In the genomic region with DNA sequence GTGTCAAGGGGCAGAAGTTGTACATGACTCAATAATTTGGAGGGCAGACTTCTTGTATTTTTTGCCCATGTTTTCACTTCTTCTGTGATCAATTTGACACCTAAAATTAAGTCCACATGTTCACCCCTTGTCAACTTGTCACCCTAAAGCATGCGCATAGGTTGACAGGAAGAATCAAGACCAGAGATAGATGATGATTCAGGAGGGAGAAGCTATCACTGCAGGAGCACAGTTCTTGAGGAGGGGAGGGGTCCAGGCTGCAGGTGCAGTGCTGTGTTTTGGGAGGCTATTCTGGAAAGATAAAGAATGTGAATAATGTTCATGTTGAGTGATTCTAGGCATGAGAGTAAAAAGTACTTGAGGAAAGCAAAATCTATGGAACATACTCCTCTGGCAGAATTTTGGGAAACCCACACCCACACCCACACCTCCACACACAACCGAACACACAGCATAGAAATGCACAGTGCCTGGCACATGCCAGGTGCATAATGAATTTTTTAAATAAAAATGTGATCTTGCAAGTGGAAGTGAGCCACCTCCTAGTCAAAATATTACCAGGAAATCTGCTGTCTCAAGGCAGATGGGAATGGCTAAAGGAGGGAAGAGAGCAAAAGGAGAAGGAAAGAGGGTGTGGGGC, we compare ENCODE assay signal across 24 cellular contexts.
DNase-seq lines count a peak whose midpoint lies in the region; ATAC-seq, FAIRE-seq and TF ChIP-seq lines count a peak whose summit lies in the region.
"Had no signal": no experiment of that assay in that cellular context is flagged by ENCODE, and none has a peak within 500 bp of the region (broad histone marks: within the 10 kb centered on the region; RNA-seq: fewer than 3 reads in every experiment).

No MANE protein-coding gene starts in this region.

- peak overlapping the region; percentile 50 for H3K9ac ChIP-seq in MM.1S (ENCODE audit: low read length)
- H3K9ac ChIP-seq in neural progenitor cell: no peak overlapping the region

- intact Hi-C loops in prostate gland (cut with DNase I): no loop called here
- intact Hi-C loops in activated T-helper 1 cell treated with anti-CD3 and anti-CD28 coated beads, Interleukin-12 subunit alpha, Interleukin-12 subunit beta, Interleukin-2, Interleukin-4 antibody, amounts not matched to agents 30 ng/mL and 10 ng/mL and 1 ng/mL, durations not matched to agents 14 hours and 24 hours and 36 hours (cut with micrococcal nuclease): no loop called here

- H3K4me1 Mint-ChIP-seq in GM23338 (peaks cover 28% of the 10 kb centered on the region), neural progenitor cell (peaks cover 12% of the 10 kb centered on the region)
- H3K4me1 Mint-ChIP-seq in activated T-helper 1 cell treated with anti-CD3 and anti-CD28 coated beads, Interleukin-12 subunit alpha, Interleukin-12 subunit beta, Interleukin-2, Interleukin-4 antibody, amounts not matched to agents 30 ng/mL and 10 ng/mL and 1 ng/mL, durations not matched to agents 14 hours and 24 hours and 36 hours (ENCODE audit: low read depth): no peaks in the 10 kb centered on the region
- H3K4me1 Mint-ChIP-seq: CD4-positive, alpha-beta memory T cell had no signal

- H3F3A ChIP-seq in GM23338 (replicated peaks; ENCODE audit: low read depth) (no peaks in the 10 kb centered on the region), MM.1S (ENCODE audit: insufficient read depth, low read length) (peaks cover 38% of the 10 kb centered on the region), neural progenitor cell (ENCODE audit: low read depth) (peaks cover 17% of the 10 kb centered on the region)

- TF ChIP-seq POLR2A in prostate gland (IDR thresholded peaks at IDR 0.05): no peak

- peak overlapping the region; percentile 93 for H2AFZ ChIP-seq in GM23338
- H2AFZ ChIP-seq in MM.1S (ENCODE audit: low read length): peak overlapping the region; percentile 25; the same call in 1 of the 2 replicates
- no peak overlapping the region for H2AFZ ChIP-seq in neural progenitor cell (replicated peaks)

- no peak for DNase-seq in GM23338 (ENCODE audit: low spot score)
- DNase-seq in MM.1S: peak; percentile 52
- DNase-seq in neural progenitor cell (ENCODE audit: low spot score): no peak
- DNase-seq in putamen (ENCODE audit: low spot score): peak; percentile 6
- DNase-seq in small intestine: no peak
- no peak for DNase-seq in prostate gland (ENCODE audit: low spot score)
- DNase-seq in activated T-helper 1 cell treated with anti-CD3 and anti-CD28 coated beads, Interleukin-12 subunit alpha, Interleukin-12 subunit beta, Interleukin-2, Interleukin-4 antibody, amounts not matched to agents 30 ng/mL and 10 ng/mL and 1 ng/mL, durations not matched to agents 14 hours and 24 hours and 36 hours (ENCODE audit: low spot score): no peak
- DNase-seq: CD4-positive, alpha-beta memory T cell; COR-L47; DMS79 treated with DMSO at 0.1 percent for 48 hours; H7; Karpas-422; MV-4-11; NCI-H1105; NCI-H1436 treated with DMSO at 0.1 percent for 48 hours; NCI-H1930; NCI-H2107; NCI-H524; NCI-H774; NK-92 treated with Interleukin-12 subunit alpha and Interleukin-12 subunit beta, amount 100 ng/mL, for 24 hours; PC-3 had no signal

- WGBS in small intestine, 3 donors: 81 to 90% (median 86%) methylated on average over 2 of the region's 2 CpGs
- 87% methylated on average over 2 of the region's 2 CpGs for WGBS in prostate gland

- H3K36me3 ChIP-seq in GM23338 (ENCODE audit: insufficient read depth): no peaks in the 10 kb centered on the region
- H3K36me3 ChIP-seq in MM.1S (replicated peaks; ENCODE audit: insufficient read depth, low read length): no peaks in the 10 kb centered on the region
- no peaks in the 10 kb centered on the region for H3K36me3 ChIP-seq in neural progenitor cell
- no peaks in the 10 kb centered on the region for H3K36me3 ChIP-seq in small intestine (ENCODE audit: control insufficient read depth in 2 of 2, insufficient read depth in 2 of 2, low read length in 2 of 2)
- H3K36me3 ChIP-seq in prostate gland: no peaks in the 10 kb centered on the region
- H3K36me3 ChIP-seq: SJCRH30 had no signal

- H3K4me1 ChIP-seq in GM23338 (ENCODE audit: insufficient read depth) (0 out of 2 replicates have a peak, but pooled peaks cover 6% of the 10 kb centered on the region), MM.1S (ENCODE audit: low read length) (peaks cover 59% of the 10 kb centered on the region), neural progenitor cell (peaks cover 4% of the 10 kb centered on the region), small intestine (ENCODE audit: control insufficient read depth in 2 of 2, insufficient read depth in 1 of 2, low read depth in 1 of 2, low read length in 1 of 2) (no peaks in the 10 kb centered on the region), prostate gland (replicated peaks) (no peaks in the 10 kb centered on the region)

- H3K79me2 ChIP-seq in GM23338 (replicated peaks; ENCODE audit: insufficient read depth) (no peaks in the 10 kb centered on the region), MM.1S (ENCODE audit: low read length) (no peaks in the 10 kb centered on the region), neural progenitor cell (ENCODE audit: low read depth) (no peaks in the 10 kb centered on the region)

- H3K36me3 Mint-ChIP-seq in GM23338 (ENCODE audit: low read depth): no peaks in the 10 kb centered on the region
- no peaks in the 10 kb centered on the region for H3K36me3 Mint-ChIP-seq in neural progenitor cell
- H3K36me3 Mint-ChIP-seq in activated T-helper 1 cell treated with anti-CD3 and anti-CD28 coated beads, Interleukin-12 subunit alpha, Interleukin-12 subunit beta, Interleukin-2, Interleukin-4 antibody, amounts not matched to agents 30 ng/mL and 10 ng/mL and 1 ng/mL, durations not matched to agents 14 hours and 24 hours and 36 hours (ENCODE audit: low read depth): no peaks in the 10 kb centered on the region
- H3K36me3 Mint-ChIP-seq: CD4-positive, alpha-beta memory T cell had no signal

- H3K27ac ChIP-seq in GM23338 (ENCODE audit: low read depth) (no peak overlapping the region), MM.1S (ENCODE audit: low read length) (peak overlapping the region; percentile 94), neural progenitor cell (no peak overlapping the region), small intestine (ENCODE audit: low read depth in 1 of 2, low read length in 1 of 2) (no peak overlapping the region), prostate gland (no peak overlapping the region)

- H3K4me2 ChIP-seq in GM23338 (no peak overlapping the region), MM.1S (ENCODE audit: low read depth, low read length) (peak overlapping the region; percentile 92), neural progenitor cell (no peak overlapping the region)

- H3K9me3 Mint-ChIP-seq in GM23338 (no peaks in the 10 kb centered on the region), neural progenitor cell (no peaks in the 10 kb centered on the region)
- H3K9me3 Mint-ChIP-seq in activated T-helper 1 cell treated with anti-CD3 and anti-CD28 coated beads, Interleukin-12 subunit alpha, Interleukin-12 subunit beta, Interleukin-2, Interleukin-4 antibody, amounts not matched to agents 30 ng/mL and 10 ng/mL and 1 ng/mL, durations not matched to agents 14 hours and 24 hours and 36 hours: no peaks in the 10 kb centered on the region

- TF ChIP-seq CTCF in GM23338 (conservative IDR thresholded peaks at IDR 0.05; ENCODE audit: low read depth in 2 of 2) (no peak), MM.1S (IDR thresholded peaks at IDR 0.05; ENCODE audit: low read length) (no peak), neural progenitor cell (IDR thresholded peaks at IDR 0.05) (no peak), prostate gland (IDR thresholded peaks at IDR 0.05) (no peak)

- H3K27me3 ChIP-seq in GM23338 (ENCODE audit: insufficient read depth) (no peaks in the 10 kb centered on the region), MM.1S (replicated peaks; ENCODE audit: insufficient read depth, low read length) (no peaks in the 10 kb centered on the region), neural progenitor cell (no peaks in the 10 kb centered on the region), small intestine (ENCODE audit: control insufficient read depth in 2 of 2, insufficient read depth in 2 of 2, low read length in 2 of 2) (no peaks in the 10 kb centered on the region), prostate gland (replicated peaks; ENCODE audit: insufficient read depth) (no peaks in the 10 kb centered on the region)
- H3K27me3 ChIP-seq: SJCRH30 had no signal

- H3K27ac Mint-ChIP-seq in GM23338: peak overlapping the region; percentile 31; the same call in 1 of the 2 replicates
- H3K27ac Mint-ChIP-seq in neural progenitor cell: no peak overlapping the region
- H3K27ac Mint-ChIP-seq in activated T-helper 1 cell treated with anti-CD3 and anti-CD28 coated beads, Interleukin-12 subunit alpha, Interleukin-12 subunit beta, Interleukin-2, Interleukin-4 antibody, amounts not matched to agents 30 ng/mL and 10 ng/mL and 1 ng/mL, durations not matched to agents 14 hours and 24 hours and 36 hours: no peak overlapping the region
- H3K27ac Mint-ChIP-seq: CD4-positive, alpha-beta memory T cell had no signal

- H3K9me2 ChIP-seq in GM23338 (ENCODE audit: insufficient read depth) (peaks cover 5% of the 10 kb centered on the region; the same call in 1 of the 2 replicates), MM.1S (replicated peaks; ENCODE audit: insufficient read depth, low read length) (no peaks in the 10 kb centered on the region)

- H3K4me3 ChIP-seq in GM23338 (no peak overlapping the region), MM.1S (ENCODE audit: low read length) (peak overlapping the region; percentile 9; the same call in 1 of the 2 replicates), neural progenitor cell (no peak overlapping the region), small intestine (ENCODE audit: low read depth in 1 of 2, low read length in 2 of 2) (no peak overlapping the region), prostate gland (no peak overlapping the region)
- H3K4me3 ChIP-seq: SJCRH30 had no signal

- ATAC-seq in GM23338: no peak
- ATAC-seq: PC-3, SK-N-SH treated with all-trans-retinoic acid at 6 μM for 48 hours had no signal

- H3K4me3 Mint-ChIP-seq in GM23338 (no peak overlapping the region), neural progenitor cell (peak overlapping the region; percentile 6)
- no peak overlapping the region for H3K4me3 Mint-ChIP-seq in activated T-helper 1 cell treated with anti-CD3 and anti-CD28 coated beads, Interleukin-12 subunit alpha, Interleukin-12 subunit beta, Interleukin-2, Interleukin-4 antibody, amounts not matched to agents 30 ng/mL and 10 ng/mL and 1 ng/mL, durations not matched to agents 14 hours and 24 hours and 36 hours
- H3K4me3 Mint-ChIP-seq: CD4-positive, alpha-beta memory T cell had no signal

- no peaks in the 10 kb centered on the region for H4K20me1 ChIP-seq in GM23338 (replicated peaks; ENCODE audit: insufficient read depth)
- H4K20me1 ChIP-seq in MM.1S (ENCODE audit: insufficient read depth, low read length): no peaks in the 10 kb centered on the region
- H4K20me1 ChIP-seq in neural progenitor cell (ENCODE audit: low read depth): no peaks in the 10 kb centered on the region

- FAIRE-seq in small intestine (lab: Jason Lieb, UNC): no peak
- FAIRE-seq: GM19239 had no signal

- H3K27me3 Mint-ChIP-seq in GM23338 (ENCODE audit: insufficient read depth, low read depth, poor library complexity) (peaks cover 2% of the 10 kb centered on the region), neural progenitor cell (ENCODE audit: insufficient read depth, low read depth) (no peaks in the 10 kb centered on the region)
- peaks cover 10% of the 10 kb centered on the region for H3K27me3 Mint-ChIP-seq in activated T-helper 1 cell treated with anti-CD3 and anti-CD28 coated beads, Interleukin-12 subunit alpha, Interleukin-12 subunit beta, Interleukin-2, Interleukin-4 antibody, amounts not matched to agents 30 ng/mL and 10 ng/mL and 1 ng/mL, durations not matched to agents 14 hours and 24 hours and 36 hours (ENCODE audit: insufficient read depth)

- H3K9me3 ChIP-seq in MM.1S (replicated peaks; ENCODE audit: insufficient read depth, low read length): no peaks in the 10 kb centered on the region
- H3K9me3 ChIP-seq in neural progenitor cell (ENCODE audit: low read depth): no peaks in the 10 kb centered on the region
- H3K9me3 ChIP-seq in small intestine (ENCODE audit: control insufficient read depth, low read depth): no peaks in the 10 kb centered on the region
- H3K9me3 ChIP-seq in prostate gland: no peaks in the 10 kb centered on the region
- H3K9me3 ChIP-seq: SJCRH30 had no signal

Comparison
In these comparisons a context has a peak if more than half of its experiments do, and no peak if none do; other contexts are left out.
1. DNase-seq: peak in MM.1S (single experiment) and putamen (single experiment); none in GM23338 (single experiment), neural progenitor cell (single experiment), small intestine (single experiment), prostate gland (single experiment) and activated T-helper 1 cell treated with anti-CD3 and anti-CD28 coated beads, Interleukin-12 subunit alpha, Interleukin-12 subunit beta, Interleukin-2, Interleukin-4 antibody, amounts not matched to agents 30 ng/mL and 10 ng/mL and 1 ng/mL, durations not matched to agents 14 hours and 24 hours and 36 hours (single experiment).